19 cellular contexts compared by ENCODE assay signal in the genomic region with DNA sequence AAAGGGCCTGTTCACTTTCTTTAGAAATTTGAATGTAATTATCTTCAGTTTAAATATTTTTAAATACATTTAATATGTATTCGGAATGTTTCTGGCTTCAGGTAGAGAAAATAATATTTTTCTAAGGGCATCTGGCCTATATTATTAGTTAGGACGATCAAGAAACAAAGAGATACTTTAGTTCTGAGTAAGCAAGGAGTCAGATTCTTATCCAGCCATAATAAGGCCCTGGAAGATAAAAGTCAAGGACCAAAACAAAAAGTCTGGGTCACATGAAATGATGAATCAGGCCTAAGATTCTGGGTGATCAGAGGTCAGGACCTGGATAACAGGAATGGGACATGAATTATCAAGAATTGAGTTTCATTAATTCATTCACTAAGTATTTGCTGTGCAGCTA. TPM values are rescaled to one million over a fixed set of nuclear protein-coding genes. Genes with fewer than 3 reads are reported as not detected.
A peak's percentile ranks its signal among the peaks of the same experiment; 100 is the strongest.
DNase-seq lines count a peak whose midpoint lies in the region; ATAC-seq, FAIRE-seq and TF ChIP-seq lines count a peak whose summit lies in the region.
"Had no signal": no experiment of that assay in that cellular context is flagged by ENCODE, and none has a peak within 500 bp of the region (broad histone marks: within the 10 kb centered on the region; RNA-seq: fewer than 3 reads in every experiment).

No MANE protein-coding gene starts in this region.

- FAIRE-seq in astrocyte (lab: Jason Lieb, UNC), result peak; percentile 37
- FAIRE-seq: pancreas had no signal

- DNase-seq in IMR-90, result peak; percentile 31
- DNase-seq in astrocyte (ENCODE audit: low read depth), result peak; percentile 63
- DNase-seq in iris pigment epithelial cell (ENCODE audit: low read depth), result peak; percentile 70
- DNase-seq in NCI-H1092 treated with DMSO at 0.1 percent for 48 hours (lab: John Stamatoyannopoulos, UW), result no peak
- no peak for DNase-seq in GM19240 (ENCODE audit: insufficient read length, low spot score)
- no peak for DNase-seq in activated CD4-positive, alpha-beta T cell treated with anti-CD3 and anti-CD28 coated beads for 1 hour
- DNase-seq: activated CD4-positive, alpha-beta T cell treated with anti-CD3 and anti-CD28 coated beads for 36 hours; activated naive CD8-positive, alpha-beta T cell treated with anti-CD3 and anti-CD28 coated beads, Interleukin-2, amount 50 U/mL, for 24 hours; BE2C; central memory CD4-positive, alpha-beta T cell; heart left ventricle; NCI-H1694; pancreas; stimulated activated CD4-positive, alpha-beta T cell treated with anti-CD3 and anti-CD28 coated beads, Interleukin-4, amount 100 ng/mL, for 1 hour; T1000; upper lobe of left lung had no signal

- H3K27me3 ChIP-seq in IMR-90 (ENCODE audit: control insufficient read depth, insufficient read depth, low read length), result no peaks in the 10 kb centered on the region
- H3K27me3 ChIP-seq in astrocyte (ENCODE audit: insufficient read depth, low read length), result no peaks in the 10 kb centered on the region
- no peaks in the 10 kb centered on the region for H3K27me3 ChIP-seq in skeletal muscle satellite cell (ENCODE audit: control insufficient read depth, insufficient read depth, low read length)
- H3K27me3 ChIP-seq: BE2C, esophagus muscularis mucosa, pancreas, upper lobe of left lung had no signal

- H3K14ac ChIP-seq in IMR-90 (replicated peaks; ENCODE audit: low read depth, low read length), result no peak overlapping the region

- POLR2A ChIA-PET in IMR-90 (lab: Charles Lee; ENCODE audit: unreplicated experiment), result no interaction called here

- H3K4me1 ChIP-seq in IMR-90 (ENCODE audit: control insufficient read depth, insufficient read depth, low read length) (peaks cover 2% of the 10 kb centered on the region), astrocyte (ENCODE audit: insufficient read depth, low read length) (peaks cover 36% of the 10 kb centered on the region), skeletal muscle satellite cell (ENCODE audit: control insufficient read depth, insufficient read depth, low read length) (peaks cover 40% of the 10 kb centered on the region)
- H3K4me1 ChIP-seq: BE2C had no signal

- H4K91ac ChIP-seq in IMR-90 (ENCODE audit: insufficient read depth, low read depth, low read length), result no peak overlapping the region

- H2BK15ac ChIP-seq in IMR-90 (ENCODE audit: low read depth, low read length), result no peak overlapping the region

- peaks cover 66% of the 10 kb centered on the region for H3K79me2 ChIP-seq in astrocyte (ENCODE audit: insufficient read depth, low read length)

- no peak overlapping the region for H3K18ac ChIP-seq in IMR-90 (ENCODE audit: low read depth, low read length)

- H3K27ac Mint-ChIP-seq in astrocyte (ENCODE audit: unreplicated experiment), result peak overlapping the region; percentile 71
- H3K27ac Mint-ChIP-seq: activated CD4-positive, alpha-beta T cell treated with anti-CD3 and anti-CD28 coated beads for 36 hours; activated naive CD8-positive, alpha-beta T cell treated with anti-CD3 and anti-CD28 coated beads, Interleukin-2, amount 50 U/mL, for 24 hours had no signal

- H4K8ac ChIP-seq in IMR-90 (ENCODE audit: low read depth in 2 of 2, low read length in 2 of 2), result no peak overlapping the region

- peak overlapping the region; percentile 15 for H2BK5ac ChIP-seq in IMR-90 (ENCODE audit: low read depth, low read length, poor library complexity, severe bottlenecking)

- H2AFZ ChIP-seq in IMR-90 (replicated peaks; ENCODE audit: low read length, poor library complexity) (no peak overlapping the region), astrocyte (ENCODE audit: low read depth, low read length) (no peak overlapping the region)

- H2AK5ac ChIP-seq in IMR-90 (ENCODE audit: low read depth, low read length), result no peak overlapping the region

- 0 out of 2 replicates have a peak, but pooled peaks cover 3% of the 10 kb centered on the region for H3K9me1 ChIP-seq in IMR-90 (ENCODE audit: insufficient read depth, low read length)

- dilution Hi-C loops in IMR-90 (cut with HindIII; ENCODE audit: low sequenced_read_pairs, unreplicated experiment), result no loop called here

- peaks cover 11 to 33% of the 10 kb centered on the region in 2 experiments for H3K79me1 ChIP-seq in IMR-90 (ENCODE audit: low read depth in 1 of 2, low read length in 2 of 2)

- no peak overlapping the region for H3K4me3 Mint-ChIP-seq in astrocyte (ENCODE audit: unreplicated experiment)
- H3K4me3 Mint-ChIP-seq: activated CD4-positive, alpha-beta T cell treated with anti-CD3 and anti-CD28 coated beads for 36 hours; activated naive CD8-positive, alpha-beta T cell treated with anti-CD3 and anti-CD28 coated beads, Interleukin-2, amount 50 U/mL, for 24 hours had no signal

- H2BK120ac ChIP-seq in IMR-90 (ENCODE audit: low read depth, low read length), result no peak overlapping the region

- H3K36me3 Mint-ChIP-seq in astrocyte (ENCODE audit: low read depth, unreplicated experiment), result peaks cover 5% of the 10 kb centered on the region

- no peak overlapping the region for H2AK9ac ChIP-seq in IMR-90 (replicated peaks; ENCODE audit: low read depth, low read length, poor library complexity)

- TF ChIP-seq RAD21 in IMR-90 (IDR thresholded peaks at IDR 0.05; ENCODE audit: low read length), result no peak

- no peak overlapping the region for H4K5ac ChIP-seq in IMR-90 (ENCODE audit: low read depth, low read length)

- H3K23ac ChIP-seq in IMR-90 (ENCODE audit: low read depth, low read length), result no peak overlapping the region

- no peak for TF ChIP-seq POLR2A in IMR-90 (IDR thresholded peaks at IDR 0.05; ENCODE audit: low read depth, low read length)

- H3K27ac ChIP-seq in IMR-90 (ENCODE audit: insufficient read depth, low read length) (no peak overlapping the region), astrocyte (ENCODE audit: low read depth, low read length) (peak overlapping the region; percentile 83)
- H3K27ac ChIP-seq: esophagus muscularis mucosa, heart left ventricle, SK-N-MC, upper lobe of left lung had no signal

- no CpG with 5 or more reads among the region's 2 CpGs for WGBS in IMR-90 (ENCODE audit: extremely low coverage in 2 of 2, insufficient read length in 1 of 2), 2 experiments

- TF ChIP-seq CTCF in IMR-90 (conservative IDR thresholded peaks at IDR 0.05; ENCODE audit: low read depth, low read length) (no peak), astrocyte (IDR thresholded peaks at IDR 0.05; ENCODE audit: insufficient read depth, low read depth, low read length) (no peak)

- intact Hi-C loops in IMR-90 (cut with micrococcal nuclease), result no loop called here

- no peak overlapping the region for H3K9ac ChIP-seq in IMR-90 (ENCODE audit: low read depth, low read length)
- H3K9ac ChIP-seq in astrocyte (ENCODE audit: low read length), result peak overlapping the region; percentile 53
- H3K9ac ChIP-seq in skeletal muscle satellite cell (ENCODE audit: low read depth, low read length), result peak overlapping the region; percentile 55

- CTCF ChIA-PET in IMR-90 (lab: Yijun Ruan, JAX), result interaction anchor here (1.2 kb wide), 1 partner anchor 13 kb away, joined by 4 read pairs; no protein-coding TSS in a partner anchor

- BruUV-seq in IMR-90 (replicated peaks; lab: Mats Ljungman, UMichigan), result no TSS peak

- no peaks in the 10 kb centered on the region for H3K27me3 Mint-ChIP-seq in astrocyte (ENCODE audit: low read depth, unreplicated experiment)

- H3K36me3 ChIP-seq in IMR-90 (ENCODE audit: control insufficient read depth, insufficient read depth, low read length), result no peaks in the 10 kb centered on the region
- no peaks in the 10 kb centered on the region for H3K36me3 ChIP-seq in astrocyte (ENCODE audit: insufficient read depth, low read length)
- peaks cover 19% of the 10 kb centered on the region for H3K36me3 ChIP-seq in skeletal muscle satellite cell (ENCODE audit: insufficient read depth, low read length)
- H3K36me3 ChIP-seq: BE2C, esophagus muscularis mucosa, pancreas, upper lobe of left lung had no signal

- no peak overlapping the region for H3K4me3 ChIP-seq in IMR-90 (ENCODE audit: insufficient read depth, low read depth, low read length)
- no peak overlapping the region for H3K4me3 ChIP-seq in astrocyte (ENCODE audit: insufficient read depth, low read depth, low read length)
- no peak overlapping the region for H3K4me3 ChIP-seq in skeletal muscle satellite cell (ENCODE audit: low read length)
- H3K4me3 ChIP-seq: esophagus muscularis mucosa, heart left ventricle, pancreas, SK-N-MC, upper lobe of left lung had no signal

- in situ Hi-C loops in IMR-90 (cut with MboI; ENCODE audit: low sequenced_read_pairs), result no loop called here

- ATAC-seq in IMR-90 (ENCODE audit: low read depth), result peak; percentile 46; the same call in 1 of the 2 replicates
- ATAC-seq: activated CD4-positive, alpha-beta T cell treated with anti-CD3 and anti-CD28 coated beads for 36 hours; activated naive CD8-positive, alpha-beta T cell treated with anti-CD3 and anti-CD28 coated beads, Interleukin-2, amount 50 U/mL, for 24 hours; heart left ventricle had no signal

- H3K9me3 ChIP-seq in IMR-90 (ENCODE audit: control insufficient read depth, insufficient read depth, low read length) (no peaks in the 10 kb centered on the region), astrocyte (ENCODE audit: insufficient read depth, low read depth, low read length) (no peaks in the 10 kb centered on the region), skeletal muscle satellite cell (replicated peaks; ENCODE audit: low read length) (no peaks in the 10 kb centered on the region)
- H3K9me3 ChIP-seq: BE2C, esophagus muscularis mucosa, heart left ventricle, pancreas, upper lobe of left lung had no signal

- no peak overlapping the region for H3K4ac ChIP-seq in IMR-90 (ENCODE audit: low read depth, low read length)

- H3K56ac ChIP-seq in IMR-90 (ENCODE audit: extremely low read depth, insufficient read depth, low read length), result no peak overlapping the region

- no peak overlapping the region for H2BK20ac ChIP-seq in IMR-90 (ENCODE audit: low read depth, low read length)

- H4K20me1 ChIP-seq in IMR-90 (ENCODE audit: insufficient read depth, low read length), result no peaks in the 10 kb centered on the region
- peaks cover 4% of the 10 kb centered on the region for H4K20me1 ChIP-seq in astrocyte (ENCODE audit: insufficient read depth, low read length)

- no peaks in the 10 kb centered on the region for H3K9me3 Mint-ChIP-seq in astrocyte (ENCODE audit: unreplicated experiment)
- H3K9me3 Mint-ChIP-seq: activated naive CD8-positive, alpha-beta T cell treated with anti-CD3 and anti-CD28 coated beads, Interleukin-2, amount 50 U/mL, for 24 hours had no signal

- peaks cover 20% of the 10 kb centered on the region for H3K4me1 Mint-ChIP-seq in astrocyte (ENCODE audit: low read depth, unreplicated experiment)

- no peak overlapping the region; the same call in 1 of the 2 replicates for H3K4me2 ChIP-seq in IMR-90 (ENCODE audit: low read depth, low read length)
- H3K4me2 ChIP-seq in astrocyte (ENCODE audit: low read length), result peak overlapping the region; percentile 17
- peak overlapping the region; percentile 30 for H3K4me2 ChIP-seq in skeletal muscle satellite cell (ENCODE audit: low read length)

RNA-seq across cellular contexts. Expression of a gene that starts 6.3 kb away (rescaled TPM):
- total RNA-seq in IMR-90 (2012; rRNA removed) (43.3 and 46.4 TPM in 2 replicates), astrocyte (112 and 113 TPM in 2 replicates)
- polyA plus RNA-seq in IMR-90 (2012; rRNA removed), result 86.3 and 98.1 TPM in 2 replicates
- 91.9 and 128 TPM in 2 replicates for polyA plus RNA-seq in IMR-90 (2012; cell fraction: cytosol; rRNA removed)
- 110 and 133 TPM in 2 replicates for polyA plus RNA-seq in IMR-90 (2012; cell fraction: nucleus; rRNA removed; ENCODE audit: low replicate concordance)
- total RNA-seq in skeletal muscle satellite cell (2012; rRNA removed), result 112 and 127 TPM in 2 replicates

RNA-seq across cellular contexts. Expression of a gene that starts 47.8 kb away (rescaled TPM):
- total RNA-seq in IMR-90 (2012; rRNA removed), result 8.1 and 11.1 TPM in 2 replicates
- 1.9 and 2.1 TPM in 2 replicates for polyA plus RNA-seq in IMR-90 (2012; rRNA removed)
- 0.79 and 0.81 TPM in 2 replicates for polyA plus RNA-seq in IMR-90 (2012; cell fraction: cytosol; rRNA removed)
- polyA plus RNA-seq in IMR-90 (2012; cell fraction: nucleus; rRNA removed; ENCODE audit: low replicate concordance), result 3.0 and 5.9 TPM in 2 replicates
- total RNA-seq in astrocyte, result 5.2 and 6.9 TPM in 2 replicates
- total RNA-seq in skeletal muscle satellite cell (2012; rRNA removed), result 8.3 and 8.9 TPM in 2 replicates

Comparison
In these comparisons a context has a peak if more than half of its experiments do, and no peak if none do; other contexts are left out.
1. DNase-seq: peak in IMR-90 (single experiment), astrocyte (single experiment) and iris pigment epithelial cell (single experiment); none in NCI-H1092 treated with DMSO at 0.1 percent for 48 hours (single experiment), GM19240 (single experiment) and activated CD4-positive, alpha-beta T cell treated with anti-CD3 and anti-CD28 coated beads for 1 hour (single experiment).